Comparison of ENCODE assay signal across 16 cellular contexts in genomic region chr15:69869881-69870465, GRCh38.
DNase-seq lines count a peak whose midpoint lies in the region; ATAC-seq and TF ChIP-seq lines count a peak whose summit lies in the region.
"Had no signal": no experiment of that assay in that cellular context is flagged by ENCODE, and none has a peak within 500 bp of the region (broad histone marks: within the 10 kb centered on the region; RNA-seq: fewer than 3 reads in every experiment).

No MANE protein-coding gene starts in this region.

- TF ChIP-seq CTCF in nephron (IDR thresholded peaks at IDR 0.05; ENCODE audit: unreplicated experiment in 3 of 3) (no peak), body of pancreas (IDR thresholded peaks at IDR 0.05) (no peak), omental fat pad (IDR thresholded peaks at IDR 0.05) (no peak)

- H3K9me3 ChIP-seq in body of pancreas, result peaks cover 0 to 17% (median 0%) of the 10 kb centered on the region in 3 donors

- H3K4me1 Mint-ChIP-seq in nephron, result peaks cover 45% of the 10 kb centered on the region
- H3K4me1 Mint-ChIP-seq in T-helper 2 cell treated with Interferon-gamma antibody and Interleukin-4, amounts not matched to agents 5 μg/mL and 100 μg/mL, for 36 hours (ENCODE audit: low read depth), result no peaks in the 10 kb centered on the region
- H3K4me1 Mint-ChIP-seq: CD14-positive monocyte had no signal

- WGBS in body of pancreas, 2 donors, result 58 to 63% methylated on average over 8 of the region's 8 CpGs

- H3K27me3 ChIP-seq in body of pancreas, result no peaks in the 10 kb centered on the region

- peaks cover 9% of the 10 kb centered on the region for H3K36me3 Mint-ChIP-seq in nephron (ENCODE audit: low read depth)
- H3K36me3 Mint-ChIP-seq in T-helper 2 cell treated with Interferon-gamma antibody and Interleukin-4, amounts not matched to agents 5 μg/mL and 100 μg/mL, for 36 hours (ENCODE audit: low read depth), result no peaks in the 10 kb centered on the region
- H3K36me3 Mint-ChIP-seq: CD14-positive monocyte had no signal

- no peaks in the 10 kb centered on the region for H3K4me1 ChIP-seq in body of pancreas
- H3K4me1 ChIP-seq: A549 had no signal

- H3K27me3 Mint-ChIP-seq in nephron (ENCODE audit: low read depth), result peaks cover 15% of the 10 kb centered on the region
- peaks cover 6% of the 10 kb centered on the region for H3K27me3 Mint-ChIP-seq in T-helper 2 cell treated with Interferon-gamma antibody and Interleukin-4, amounts not matched to agents 5 μg/mL and 100 μg/mL, for 36 hours (ENCODE audit: low read depth)

- intact Hi-C loops in body of pancreas (cut with DNase I), result no loop called here

- peaks cover 27% of the 10 kb centered on the region for H3K9me3 Mint-ChIP-seq in nephron
- peaks cover 15% of the 10 kb centered on the region for H3K9me3 Mint-ChIP-seq in T-helper 2 cell treated with Interferon-gamma antibody and Interleukin-4, amounts not matched to agents 5 μg/mL and 100 μg/mL, for 36 hours

- no peak overlapping the region for H3K4me3 Mint-ChIP-seq in nephron
- H3K4me3 Mint-ChIP-seq in T-helper 2 cell treated with Interferon-gamma antibody and Interleukin-4, amounts not matched to agents 5 μg/mL and 100 μg/mL, for 36 hours, result no peak overlapping the region
- H3K4me3 Mint-ChIP-seq: CD14-positive monocyte had no signal

- peak overlapping the region in 2 of 3 experiments; percentile 57 to 80 for H3K27ac Mint-ChIP-seq in nephron
- H3K27ac Mint-ChIP-seq in T-helper 2 cell treated with Interferon-gamma antibody and Interleukin-4, amounts not matched to agents 5 μg/mL and 100 μg/mL, for 36 hours, result no peak overlapping the region
- H3K27ac Mint-ChIP-seq: CD14-positive monocyte had no signal

- no peak for TF ChIP-seq POLR2A in body of pancreas (IDR thresholded peaks at IDR 0.05)

- H3K27ac ChIP-seq in body of pancreas, result no peak overlapping the region
- H3K27ac ChIP-seq: A549 had no signal

- H3K36me3 ChIP-seq in body of pancreas (replicated peaks in 1 of 2; ENCODE audit: insufficient read depth in 1 of 2, low read depth in 2 of 2), result no peaks in the 10 kb centered on the region

- DNase-seq in NCI-H2107 treated with DMSO at 0.1 percent for 48 hours (lab: John Stamatoyannopoulos, UW; ENCODE audit: unreplicated experiment) (peak; percentile 23), NCI-H2107 (lab: John Stamatoyannopoulos, UW) (no peak), NCI-H2029 treated with DMSO at 0.1 percent for 48 hours (lab: John Stamatoyannopoulos, UW) (peak; percentile 4), OCI-M1 (lab: John Stamatoyannopoulos, UW) (peak; percentile 42), body of pancreas (no peak), omental fat pad (ENCODE audit: low spot score) (no peak)
- no peak for DNase-seq in T-helper 2 cell treated with Interferon-gamma antibody and Interleukin-4, amounts not matched to agents 5 μg/mL and 100 μg/mL, for 36 hours (ENCODE audit: low spot score)
- DNase-seq: GF-D8, GOT3, KBM-7, NCI-H1092, NCI-H526, SIG-M5 had no signal

- ATAC-seq in body of pancreas, result no peak
- ATAC-seq in omental fat pad (ENCODE audit: low FRiP score), result no peak
- ATAC-seq: A549 had no signal

- no peak overlapping the region for H3K4me3 ChIP-seq in body of pancreas
- H3K4me3 ChIP-seq: A549 had no signal

Comparison
In these comparisons a context has a peak if more than half of its experiments do, and no peak if none do; other contexts are left out.
1. DNase-seq: peak in NCI-H2107 treated with DMSO at 0.1 percent for 48 hours (single experiment), NCI-H2029 treated with DMSO at 0.1 percent for 48 hours (single experiment) and OCI-M1 (single experiment); none in NCI-H2107 (single experiment), body of pancreas (0 of 4), omental fat pad (single experiment) and T-helper 2 cell treated with Interferon-gamma antibody and Interleukin-4, amounts not matched to agents 5 μg/mL and 100 μg/mL, for 36 hours (single experiment).